In the genomic region with DNA sequence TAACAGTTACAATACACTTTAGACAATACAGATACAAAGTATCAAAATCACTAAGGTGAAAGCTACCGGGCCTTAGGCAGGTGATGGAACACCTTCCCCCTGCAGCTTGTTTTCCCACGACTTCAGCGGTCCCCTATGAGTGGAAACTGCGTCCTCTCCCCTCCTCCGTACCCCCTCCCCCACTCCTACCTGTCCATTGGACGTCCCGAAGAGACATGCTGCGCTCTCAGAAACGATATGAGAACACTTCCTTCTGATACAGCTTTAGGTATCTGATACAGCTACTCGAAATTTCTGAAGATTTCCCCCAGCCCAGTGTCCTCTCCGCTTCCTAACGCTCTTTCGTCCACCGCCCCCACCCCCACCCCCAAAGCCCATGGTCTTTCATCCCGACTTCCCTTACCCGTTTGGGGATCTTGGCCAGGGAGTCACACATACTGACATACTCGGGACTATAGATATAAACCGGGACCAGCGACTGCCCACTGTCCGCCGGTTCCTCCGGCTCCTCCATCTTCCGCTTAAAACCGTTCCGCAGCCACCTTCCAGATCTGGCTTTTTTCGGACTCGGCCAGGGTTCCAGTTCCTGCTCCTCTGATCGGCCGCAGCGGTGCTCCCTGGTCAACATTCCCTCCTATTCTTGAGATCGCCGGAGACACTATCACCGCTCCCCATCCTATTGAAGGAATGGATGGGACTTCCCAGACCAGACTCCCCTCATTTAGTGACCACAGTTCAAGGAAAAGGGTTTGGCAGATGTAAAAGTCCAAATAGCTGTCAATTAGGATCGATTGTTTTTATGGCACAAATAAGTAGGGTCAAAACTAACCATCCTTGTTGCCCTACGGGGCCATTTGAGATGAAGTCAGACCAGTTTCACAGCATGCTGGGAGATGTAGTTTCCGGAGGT, we compare ENCODE assay signal across 1 cellular context.
TF ChIP-seq lines count a peak whose summit lies in the region.

A gene (minus strand): TSS at position 596 of the 910 bp plus-strand sequence. CDS start 82 bp downstream, at position 514.

TF ChIP-seq in HepG2, 621 proteins besides CTCF, POLR2A, EP300 and RAD21 (continued from another document and continues in another):
- TF ChIP-seq, protein P1, sequence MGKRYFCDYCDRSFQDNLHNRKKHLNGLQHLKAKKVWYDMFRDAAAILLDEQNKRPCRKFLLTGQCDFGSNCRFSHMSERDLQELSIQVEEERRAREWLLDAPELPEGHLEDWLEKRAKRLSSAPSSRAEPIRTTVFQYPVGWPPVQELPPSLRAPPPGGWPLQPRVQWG (CRISPR knock-in tag; IDR thresholded peaks at IDR 0.05; ENCODE audit: borderline replicate concordance, low read depth): no peak
- no peak for TF ChIP-seq CCAR2 (optimal IDR thresholded peaks at IDR 0.05; ENCODE audit: low read depth, low read length)
- TF ChIP-seq LCORL (IDR thresholded peaks at IDR 0.05): no peak
- TF ChIP-seq LCORL (CRISPR knock-in tag; IDR thresholded peaks at IDR 0.05): no peak
- TF ChIP-seq ZBTB1 (CRISPR knock-in tag; IDR thresholded peaks at IDR 0.05; ENCODE audit: borderline replicate concordance): no peak
- TF ChIP-seq, protein P2, sequence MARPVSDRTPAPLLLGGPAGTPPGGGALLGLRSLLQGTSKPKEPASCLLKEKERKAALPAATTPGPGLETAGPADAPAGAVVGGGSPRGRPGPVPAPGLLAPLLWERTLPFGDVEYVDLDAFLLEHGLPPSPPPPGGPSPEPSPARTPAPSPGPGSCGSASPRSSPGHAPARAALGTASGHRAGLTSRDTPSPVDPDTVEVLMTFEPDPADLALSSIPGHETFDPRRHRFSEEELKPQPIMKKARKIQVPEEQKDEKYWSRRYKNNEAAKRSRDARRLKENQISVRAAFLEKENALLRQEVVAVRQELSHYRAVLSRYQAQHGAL (CRISPR knock-in tag; IDR thresholded peaks at IDR 0.05; ENCODE audit: not compliant biosample characterization): no peak
- TF ChIP-seq, protein P3, sequence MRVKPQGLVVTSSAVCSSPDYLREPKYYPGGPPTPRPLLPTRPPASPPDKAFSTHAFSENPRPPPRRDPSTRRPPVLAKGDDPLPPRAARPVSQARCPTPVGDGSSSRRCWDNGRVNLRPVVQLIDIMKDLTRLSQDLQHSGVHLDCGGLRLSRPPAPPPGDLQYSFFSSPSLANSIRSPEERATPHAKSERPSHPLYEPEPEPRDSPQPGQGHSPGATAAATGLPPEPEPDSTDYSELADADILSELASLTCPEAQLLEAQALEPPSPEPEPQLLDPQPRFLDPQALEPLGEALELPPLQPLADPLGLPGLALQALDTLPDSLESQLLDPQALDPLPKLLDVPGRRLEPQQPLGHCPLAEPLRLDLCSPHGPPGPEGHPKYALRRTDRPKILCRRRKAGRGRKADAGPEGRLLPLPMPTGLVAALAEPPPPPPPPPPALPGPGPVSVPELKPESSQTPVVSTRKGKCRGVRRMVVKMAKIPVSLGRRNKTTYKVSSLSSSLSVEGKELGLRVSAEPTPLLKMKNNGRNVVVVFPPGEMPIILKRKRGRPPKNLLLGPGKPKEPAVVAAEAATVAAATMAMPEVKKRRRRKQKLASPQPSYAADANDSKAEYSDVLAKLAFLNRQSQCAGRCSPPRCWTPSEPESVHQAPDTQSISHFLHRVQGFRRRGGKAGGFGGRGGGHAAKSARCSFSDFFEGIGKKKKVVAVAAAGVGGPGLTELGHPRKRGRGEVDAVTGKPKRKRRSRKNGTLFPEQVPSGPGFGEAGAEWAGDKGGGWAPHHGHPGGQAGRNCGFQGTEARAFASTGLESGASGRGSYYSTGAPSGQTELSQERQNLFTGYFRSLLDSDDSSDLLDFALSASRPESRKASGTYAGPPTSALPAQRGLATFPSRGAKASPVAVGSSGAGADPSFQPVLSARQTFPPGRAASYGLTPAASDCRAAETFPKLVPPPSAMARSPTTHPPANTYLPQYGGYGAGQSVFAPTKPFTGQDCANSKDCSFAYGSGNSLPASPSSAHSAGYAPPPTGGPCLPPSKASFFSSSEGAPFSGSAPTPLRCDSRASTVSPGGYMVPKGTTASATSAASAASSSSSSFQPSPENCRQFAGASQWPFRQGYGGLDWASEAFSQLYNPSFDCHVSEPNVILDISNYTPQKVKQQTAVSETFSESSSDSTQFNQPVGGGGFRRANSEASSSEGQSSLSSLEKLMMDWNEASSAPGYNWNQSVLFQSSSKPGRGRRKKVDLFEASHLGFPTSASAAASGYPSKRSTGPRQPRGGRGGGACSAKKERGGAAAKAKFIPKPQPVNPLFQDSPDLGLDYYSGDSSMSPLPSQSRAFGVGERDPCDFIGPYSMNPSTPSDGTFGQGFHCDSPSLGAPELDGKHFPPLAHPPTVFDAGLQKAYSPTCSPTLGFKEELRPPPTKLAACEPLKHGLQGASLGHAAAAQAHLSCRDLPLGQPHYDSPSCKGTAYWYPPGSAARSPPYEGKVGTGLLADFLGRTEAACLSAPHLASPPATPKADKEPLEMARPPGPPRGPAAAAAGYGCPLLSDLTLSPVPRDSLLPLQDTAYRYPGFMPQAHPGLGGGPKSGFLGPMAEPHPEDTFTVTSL (CRISPR knock-in tag; IDR thresholded peaks at IDR 0.05; ENCODE audit: borderline replicate concordance): no peak
- 0 out of 2 replicates have a peak, but pooled peaks have one; percentile 18 for TF ChIP-seq PHF21A (CRISPR knock-in tag; IDR thresholded peaks at IDR 0.05)
- TF ChIP-seq, protein P4, sequence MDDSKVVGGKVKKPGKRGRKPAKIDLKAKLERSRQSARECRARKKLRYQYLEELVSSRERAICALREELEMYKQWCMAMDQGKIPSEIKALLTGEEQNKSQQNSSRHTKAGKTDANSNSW (CRISPR knock-in tag; IDR thresholded peaks at IDR 0.05; ENCODE audit: borderline replicate concordance): no peak
- no peak for TF ChIP-seq SP1 (IDR thresholded peaks at IDR 0.05)
- no peak for TF ChIP-seq SP1 (CRISPR knock-in tag; IDR thresholded peaks at IDR 0.05)
- TF ChIP-seq ZNF543 (CRISPR knock-in tag; IDR thresholded peaks at IDR 0.05): no peak
- TF ChIP-seq, protein P5, sequence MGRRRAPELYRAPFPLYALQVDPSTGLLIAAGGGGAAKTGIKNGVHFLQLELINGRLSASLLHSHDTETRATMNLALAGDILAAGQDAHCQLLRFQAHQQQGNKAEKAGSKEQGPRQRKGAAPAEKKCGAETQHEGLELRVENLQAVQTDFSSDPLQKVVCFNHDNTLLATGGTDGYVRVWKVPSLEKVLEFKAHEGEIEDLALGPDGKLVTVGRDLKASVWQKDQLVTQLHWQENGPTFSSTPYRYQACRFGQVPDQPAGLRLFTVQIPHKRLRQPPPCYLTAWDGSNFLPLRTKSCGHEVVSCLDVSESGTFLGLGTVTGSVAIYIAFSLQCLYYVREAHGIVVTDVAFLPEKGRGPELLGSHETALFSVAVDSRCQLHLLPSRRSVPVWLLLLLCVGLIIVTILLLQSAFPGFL (CRISPR knock-in tag; IDR thresholded peaks at IDR 0.05): no peak
- TF ChIP-seq, protein P6, sequence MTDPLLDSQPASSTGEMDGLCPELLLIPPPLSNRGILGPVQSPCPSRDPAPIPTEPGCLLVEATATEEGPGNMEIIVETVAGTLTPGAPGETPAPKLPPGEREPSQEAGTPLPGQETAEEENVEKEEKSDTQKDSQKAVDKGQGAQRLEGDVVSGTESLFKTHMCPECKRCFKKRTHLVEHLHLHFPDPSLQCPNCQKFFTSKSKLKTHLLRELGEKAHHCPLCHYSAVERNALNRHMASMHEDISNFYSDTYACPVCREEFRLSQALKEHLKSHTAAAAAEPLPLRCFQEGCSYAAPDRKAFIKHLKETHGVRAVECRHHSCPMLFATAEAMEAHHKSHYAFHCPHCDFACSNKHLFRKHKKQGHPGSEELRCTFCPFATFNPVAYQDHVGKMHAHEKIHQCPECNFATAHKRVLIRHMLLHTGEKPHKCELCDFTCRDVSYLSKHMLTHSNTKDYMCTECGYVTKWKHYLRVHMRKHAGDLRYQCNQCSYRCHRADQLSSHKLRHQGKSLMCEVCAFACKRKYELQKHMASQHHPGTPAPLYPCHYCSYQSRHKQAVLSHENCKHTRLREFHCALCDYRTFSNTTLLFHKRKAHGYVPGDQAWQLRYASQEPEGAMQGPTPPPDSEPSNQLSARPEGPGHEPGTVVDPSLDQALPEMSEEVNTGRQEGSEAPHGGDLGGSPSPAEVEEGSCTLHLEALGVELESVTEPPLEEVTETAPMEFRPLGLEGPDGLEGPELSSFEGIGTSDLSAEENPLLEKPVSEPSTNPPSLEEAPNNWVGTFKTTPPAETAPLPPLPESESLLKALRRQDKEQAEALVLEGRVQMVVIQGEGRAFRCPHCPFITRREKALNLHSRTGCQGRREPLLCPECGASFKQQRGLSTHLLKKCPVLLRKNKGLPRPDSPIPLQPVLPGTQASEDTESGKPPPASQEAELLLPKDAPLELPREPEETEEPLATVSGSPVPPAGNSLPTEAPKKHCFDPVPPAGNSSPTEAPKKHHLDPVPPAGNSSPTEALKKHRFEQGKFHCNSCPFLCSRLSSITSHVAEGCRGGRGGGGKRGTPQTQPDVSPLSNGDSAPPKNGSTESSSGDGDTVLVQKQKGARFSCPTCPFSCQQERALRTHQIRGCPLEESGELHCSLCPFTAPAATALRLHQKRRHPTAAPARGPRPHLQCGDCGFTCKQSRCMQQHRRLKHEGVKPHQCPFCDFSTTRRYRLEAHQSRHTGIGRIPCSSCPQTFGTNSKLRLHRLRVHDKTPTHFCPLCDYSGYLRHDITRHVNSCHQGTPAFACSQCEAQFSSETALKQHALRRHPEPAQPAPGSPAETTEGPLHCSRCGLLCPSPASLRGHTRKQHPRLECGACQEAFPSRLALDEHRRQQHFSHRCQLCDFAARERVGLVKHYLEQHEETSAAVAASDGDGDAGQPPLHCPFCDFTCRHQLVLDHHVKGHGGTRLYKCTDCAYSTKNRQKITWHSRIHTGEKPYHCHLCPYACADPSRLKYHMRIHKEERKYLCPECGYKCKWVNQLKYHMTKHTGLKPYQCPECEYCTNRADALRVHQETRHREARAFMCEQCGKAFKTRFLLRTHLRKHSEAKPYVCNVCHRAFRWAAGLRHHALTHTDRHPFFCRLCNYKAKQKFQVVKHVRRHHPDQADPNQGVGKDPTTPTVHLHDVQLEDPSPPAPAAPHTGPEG (CRISPR knock-in tag; IDR thresholded peaks at IDR 0.05): no peak
- no peak for TF ChIP-seq AKAP8 (CRISPR knock-in tag; IDR thresholded peaks at IDR 0.05)
- TF ChIP-seq GPN1 (CRISPR knock-in tag; IDR thresholded peaks at IDR 0.05; ENCODE audit: borderline replicate concordance): no peak
- no peak for TF ChIP-seq ARNTL (CRISPR knock-in tag; IDR thresholded peaks at IDR 0.05)
- peak; percentile 39; the same call in 1 of the 2 replicates for TF ChIP-seq TAF1 (CRISPR knock-in tag; IDR thresholded peaks at IDR 0.05)
- TF ChIP-seq ZSCAN22 (CRISPR knock-in tag; IDR thresholded peaks at IDR 0.05): no peak
- TF ChIP-seq ZNF891 (CRISPR knock-in tag; IDR thresholded peaks at IDR 0.05): no peak
- no peak for TF ChIP-seq ZIK1 (CRISPR knock-in tag; IDR thresholded peaks at IDR 0.05; ENCODE audit: borderline replicate concordance, low read depth)
- TF ChIP-seq, protein P7, sequence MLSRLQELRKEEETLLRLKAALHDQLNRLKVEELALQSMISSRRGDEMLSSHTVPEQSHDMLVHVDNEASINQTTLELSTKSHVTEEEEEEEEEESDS (CRISPR knock-in tag; IDR thresholded peaks at IDR 0.05; ENCODE audit: borderline replicate concordance): no peak
- no peak for TF ChIP-seq ZNF678 (CRISPR knock-in tag; IDR thresholded peaks at IDR 0.05)
- TF ChIP-seq ZNF3 (CRISPR knock-in tag; IDR thresholded peaks at IDR 0.05): no peak
- peak; percentile 60 for TF ChIP-seq YEATS4 (CRISPR knock-in tag; IDR thresholded peaks at IDR 0.05; ENCODE audit: borderline replicate concordance)
- TF ChIP-seq PCBP2 (optimal IDR thresholded peaks at IDR 0.05; ENCODE audit: low read depth, low read length, poor library complexity, severe bottlenecking): no peak
- TF ChIP-seq, protein P8, sequence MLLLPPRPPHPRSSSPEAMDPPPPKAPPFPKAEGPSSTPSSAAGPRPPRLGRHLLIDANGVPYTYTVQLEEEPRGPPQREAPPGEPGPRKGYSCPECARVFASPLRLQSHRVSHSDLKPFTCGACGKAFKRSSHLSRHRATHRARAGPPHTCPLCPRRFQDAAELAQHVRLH (CRISPR knock-in tag; IDR thresholded peaks at IDR 0.05; ENCODE audit: borderline replicate concordance, low read depth): no peak
- TF ChIP-seq, protein P9, sequence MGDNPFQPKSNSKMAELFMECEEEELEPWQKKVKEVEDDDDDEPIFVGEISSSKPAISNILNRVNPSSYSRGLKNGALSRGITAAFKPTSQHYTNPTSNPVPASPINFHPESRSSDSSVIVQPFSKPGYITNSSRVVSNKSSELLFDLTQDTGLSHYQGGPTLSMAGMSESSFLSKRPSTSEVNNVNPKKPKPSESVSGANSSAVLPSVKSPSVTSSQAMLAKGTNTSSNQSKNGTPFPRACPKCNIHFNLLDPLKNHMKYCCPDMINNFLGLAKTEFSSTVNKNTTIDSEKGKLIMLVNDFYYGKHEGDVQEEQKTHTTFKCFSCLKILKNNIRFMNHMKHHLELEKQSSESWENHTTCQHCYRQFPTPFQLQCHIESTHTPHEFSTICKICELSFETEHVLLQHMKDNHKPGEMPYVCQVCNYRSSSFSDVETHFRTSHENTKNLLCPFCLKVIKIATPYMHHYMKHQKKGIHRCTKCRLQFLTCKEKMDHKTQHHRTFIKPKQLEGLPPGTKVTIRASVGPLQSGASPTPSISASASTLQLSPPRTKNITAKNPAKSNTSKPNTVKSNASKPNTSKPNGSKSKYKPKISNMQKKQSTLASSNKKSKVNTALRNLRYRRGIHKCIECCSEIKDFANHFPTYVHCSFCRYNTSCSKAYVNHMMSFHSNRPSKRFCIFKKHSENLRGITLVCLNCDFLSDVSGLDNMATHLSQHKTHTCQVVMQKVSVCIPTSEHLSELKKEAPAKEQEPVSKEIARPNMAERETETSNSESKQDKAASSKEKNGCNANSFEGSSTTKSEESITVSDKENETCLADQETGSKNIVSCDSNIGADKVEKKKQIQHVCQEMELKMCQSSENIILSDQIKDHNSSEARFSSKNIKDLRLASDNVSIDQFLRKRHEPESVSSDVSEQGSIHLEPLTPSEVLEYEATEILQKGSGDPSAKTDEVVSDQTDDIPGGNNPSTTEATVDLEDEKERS (CRISPR knock-in tag; IDR thresholded peaks at IDR 0.05): no peak
- no peak for TF ChIP-seq ZSCAN20 (CRISPR knock-in tag; IDR thresholded peaks at IDR 0.05; ENCODE audit: borderline replicate concordance)
- TF ChIP-seq MED1 (CRISPR knock-in tag; IDR thresholded peaks at IDR 0.05): no peak
- TF ChIP-seq, protein P10, sequence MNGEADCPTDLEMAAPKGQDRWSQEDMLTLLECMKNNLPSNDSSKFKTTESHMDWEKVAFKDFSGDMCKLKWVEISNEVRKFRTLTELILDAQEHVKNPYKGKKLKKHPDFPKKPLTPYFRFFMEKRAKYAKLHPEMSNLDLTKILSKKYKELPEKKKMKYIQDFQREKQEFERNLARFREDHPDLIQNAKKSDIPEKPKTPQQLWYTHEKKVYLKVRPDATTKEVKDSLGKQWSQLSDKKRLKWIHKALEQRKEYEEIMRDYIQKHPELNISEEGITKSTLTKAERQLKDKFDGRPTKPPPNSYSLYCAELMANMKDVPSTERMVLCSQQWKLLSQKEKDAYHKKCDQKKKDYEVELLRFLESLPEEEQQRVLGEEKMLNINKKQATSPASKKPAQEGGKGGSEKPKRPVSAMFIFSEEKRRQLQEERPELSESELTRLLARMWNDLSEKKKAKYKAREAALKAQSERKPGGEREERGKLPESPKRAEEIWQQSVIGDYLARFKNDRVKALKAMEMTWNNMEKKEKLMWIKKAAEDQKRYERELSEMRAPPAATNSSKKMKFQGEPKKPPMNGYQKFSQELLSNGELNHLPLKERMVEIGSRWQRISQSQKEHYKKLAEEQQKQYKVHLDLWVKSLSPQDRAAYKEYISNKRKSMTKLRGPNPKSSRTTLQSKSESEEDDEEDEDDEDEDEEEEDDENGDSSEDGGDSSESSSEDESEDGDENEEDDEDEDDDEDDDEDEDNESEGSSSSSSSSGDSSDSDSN (CRISPR knock-in tag; IDR thresholded peaks at IDR 0.05): peak; percentile 34; the same call in 1 of the 2 replicates
- TF ChIP-seq GATA4 (IDR thresholded peaks at IDR 0.05; ENCODE audit: borderline replicate concordance, low read depth): no peak
